Comparison of ENCODE assay signal across 11 cellular contexts in the genomic region with DNA sequence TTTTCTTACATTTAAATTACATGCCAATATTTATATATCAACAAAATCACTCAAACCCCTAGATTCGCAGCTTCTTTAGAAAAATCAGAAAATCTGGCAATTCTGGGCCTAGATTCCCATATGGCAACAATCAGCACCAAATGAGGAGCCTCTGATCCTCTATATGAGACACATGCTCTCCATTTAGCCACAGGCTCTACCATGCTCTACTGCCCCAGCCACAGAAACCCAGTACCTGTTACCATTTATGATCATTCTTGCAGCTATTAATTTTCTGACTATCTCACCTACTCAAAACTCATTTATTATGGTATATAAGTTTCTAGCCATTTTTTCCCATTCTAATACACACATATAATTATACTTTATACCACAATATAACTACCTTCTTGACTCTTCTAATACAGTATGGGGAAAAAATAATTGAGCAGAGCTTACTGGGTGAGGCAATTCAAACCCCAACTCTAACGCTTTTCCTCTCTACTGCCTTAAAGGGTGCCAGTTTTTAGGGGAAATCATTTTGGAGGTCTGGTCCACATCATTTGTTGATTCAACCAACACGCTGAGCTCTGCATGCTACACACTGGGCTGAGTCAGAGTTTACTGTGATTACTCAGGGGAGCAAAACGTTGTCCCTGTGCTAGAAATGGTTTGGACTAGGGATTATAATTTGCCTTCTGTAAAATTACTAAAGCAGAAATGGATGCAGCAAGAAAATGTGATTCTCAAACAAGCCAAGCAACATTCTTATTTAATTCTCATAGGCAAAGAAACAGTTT. TPM values are rescaled to one million over a fixed set of nuclear protein-coding genes. Genes with fewer than 3 reads are reported as not detected.
DNase-seq lines count a peak whose midpoint lies in the region; ATAC-seq and TF ChIP-seq lines count a peak whose summit lies in the region.
"Had no signal": no experiment of that assay in that cellular context is flagged by ENCODE, and none has a peak within 500 bp of the region (broad histone marks: within the 10 kb centered on the region; RNA-seq: fewer than 3 reads in every experiment).

No MANE protein-coding gene starts in this region.

- WGBS in GM23248 (ENCODE audit: low coverage in 1 of 2, low lambda C conversion rate in 2 of 2, missing lambda C conversion rate in 2 of 2), 2 experiments, result 13 to 15% methylated on average over 4 of the region's 4 CpGs

- POLR2A ChIA-PET in CD4-positive, alpha-beta memory T cell (lab: Charles Lee; ENCODE audit: partially characterized antibody), result no interaction called here

- peaks cover 57% of the 10 kb centered on the region for H3K4me1 ChIP-seq in GM23248 (ENCODE audit: insufficient read depth)
- peaks cover 56% of the 10 kb centered on the region for H3K4me1 ChIP-seq in adipocyte (ENCODE audit: control insufficient read depth, insufficient read depth, low read length)
- H3K4me1 ChIP-seq in right atrium auricular region, result peaks cover 0 to 86% of the 10 kb centered on the region in 2 donors
- peaks cover 49 to 82% of the 10 kb centered on the region in 2 donors for H3K4me1 ChIP-seq in thoracic aorta (ENCODE audit: control insufficient read depth in 1 of 2, low read depth in 2 of 2)
- H3K4me1 ChIP-seq in CD4-positive, alpha-beta memory T cell (ENCODE audit: insufficient read depth, low read length), result no peaks in the 10 kb centered on the region

- H3K9me3 ChIP-seq in GM23248 (ENCODE audit: low read depth) (no peaks in the 10 kb centered on the region), adipocyte (ENCODE audit: control insufficient read depth, low read length) (no peaks in the 10 kb centered on the region), right atrium auricular region (no peaks in the 10 kb centered on the region), thoracic aorta (no peaks in the 10 kb centered on the region)
- no peaks in the 10 kb centered on the region for H3K9me3 ChIP-seq in CD4-positive, alpha-beta memory T cell (ENCODE audit: control insufficient read depth in 1 of 2, low read length in 2 of 2)

- H3K9me2 ChIP-seq in GM23248 (ENCODE audit: insufficient read depth), result no peaks in the 10 kb centered on the region

- H3K27me3 ChIP-seq in GM23248 (replicated peaks; ENCODE audit: insufficient read depth) (no peaks in the 10 kb centered on the region), adipocyte (replicated peaks; ENCODE audit: control insufficient read depth, insufficient read depth, low read length) (no peaks in the 10 kb centered on the region), right atrium auricular region (no peaks in the 10 kb centered on the region), thoracic aorta (replicated peaks; ENCODE audit: insufficient read depth) (no peaks in the 10 kb centered on the region)
- no peaks in the 10 kb centered on the region for H3K27me3 ChIP-seq in CD4-positive, alpha-beta memory T cell (ENCODE audit: insufficient read depth, low read length)

- no peaks in the 10 kb centered on the region for H3K36me3 Mint-ChIP-seq in CD4-positive, alpha-beta memory T cell

- H3K36me3 ChIP-seq in GM23248 (ENCODE audit: low read depth), result no peaks in the 10 kb centered on the region
- no peaks in the 10 kb centered on the region for H3K36me3 ChIP-seq in adipocyte (ENCODE audit: control insufficient read depth, insufficient read depth, low read length, severe bottlenecking)
- H3K36me3 ChIP-seq in right atrium auricular region, result no peaks in the 10 kb centered on the region
- no peaks in the 10 kb centered on the region for H3K36me3 ChIP-seq in thoracic aorta
- H3K36me3 ChIP-seq in CD4-positive, alpha-beta memory T cell (ENCODE audit: insufficient read depth, low read length), result no peaks in the 10 kb centered on the region

- no peak overlapping the region for H3K27ac Mint-ChIP-seq in CD4-positive, alpha-beta memory T cell

- peak overlapping the region; percentile 42 for H3K4me2 ChIP-seq in GM23248 (ENCODE audit: unreplicated experiment)

- peaks cover 45% of the 10 kb centered on the region for H3F3A ChIP-seq in GM23248 (ENCODE audit: insufficient read depth)

- peaks cover 100% of the 10 kb centered on the region for H3K79me2 ChIP-seq in GM23248 (ENCODE audit: insufficient read depth)

- H3K4me3 ChIP-seq in GM23248, result no peak overlapping the region
- no peak overlapping the region for H3K4me3 ChIP-seq in adipocyte (ENCODE audit: low read length)
- H3K4me3 ChIP-seq in right atrium auricular region, result no peak overlapping the region
- H3K4me3 ChIP-seq in thoracic aorta, result no peak overlapping the region
- no peak overlapping the region for H3K4me3 ChIP-seq in CD4-positive, alpha-beta memory T cell (ENCODE audit: low read length in 2 of 2)

- H4K20me1 ChIP-seq in GM23248 (ENCODE audit: insufficient read depth), result no peaks in the 10 kb centered on the region

- no peaks in the 10 kb centered on the region for H3K4me1 Mint-ChIP-seq in CD4-positive, alpha-beta memory T cell

- peak; percentile 73 for ATAC-seq in thoracic aorta (ENCODE audit: insufficient number of reproducible peaks, low FRiP score, low read depth)
- no peak for ATAC-seq in GM18517 (IDR thresholded peaks at IDR 0.05; ENCODE audit: unreplicated experiment)

- peaks cover 0 to 4% (median 0%) of the 10 kb centered on the region in 8 donors for H3K9me3 Mint-ChIP-seq in CD4-positive, alpha-beta memory T cell

- peaks cover 6 to 10% of the 10 kb centered on the region in 2 donors for H3K27me3 Mint-ChIP-seq in CD4-positive, alpha-beta memory T cell

- intact Hi-C loops in CD4-positive, alpha-beta memory T cell (cut with micrococcal nuclease), result no loop called here

- H3K27ac ChIP-seq in GM23248, result peak overlapping the region; percentile 63
- H3K27ac ChIP-seq in right atrium auricular region, result peak overlapping the region; percentile 87
- peak overlapping the region; percentile 62 to 84 for H3K27ac ChIP-seq in thoracic aorta
- no peak overlapping the region for H3K27ac ChIP-seq in CD4-positive, alpha-beta memory T cell (ENCODE audit: low read depth, low read length)

- DNase-seq in GM23248 (peak; percentile 93), adipocyte (ENCODE audit: low read depth) (peak; percentile 62), right atrium auricular region (ENCODE audit: low spot score) (no peak), thoracic aorta (ENCODE audit: low spot score) (no peak), NOMO-1 treated with DMSO at 0.1 percent for 48 hours (lab: John Stamatoyannopoulos, UW; ENCODE audit: unreplicated experiment) (no peak), NCI-H2196 (lab: John Stamatoyannopoulos, UW; ENCODE audit: unreplicated experiment) (no peak)
- DNase-seq in CD4-positive, alpha-beta memory T cell, result no peak
- DNase-seq: cortex of kidney, NCI-H774 had no signal

- TF ChIP-seq CTCF in right atrium auricular region (IDR thresholded peaks at IDR 0.05) (no peak), thoracic aorta (IDR thresholded peaks at IDR 0.05) (no peak)

- peak overlapping the region; percentile 9; the same call in 1 of the 2 replicates for H3K9ac ChIP-seq in GM23248
- no peak overlapping the region for H3K9ac ChIP-seq in adipocyte (ENCODE audit: low read length)

- CTCF ChIA-PET in CD4-positive, alpha-beta memory T cell (lab: Charles Lee; ENCODE audit: partially characterized antibody), result interaction anchor here (0.9 kb wide), 1 partner anchor 10 kb away, joined by 3 read pairs; no protein-coding TSS in a partner anchor

- in situ Hi-C loops in GM23248 (cut with MboI), result no loop called here

- H3K4me3 Mint-ChIP-seq in CD4-positive, alpha-beta memory T cell, result no peak overlapping the region

- H2AFZ ChIP-seq in GM23248, result no peak overlapping the region

RNA-seq across cellular contexts. Expression of gene PDLIM1, which starts 11.6 kb away (rescaled TPM):
- total RNA-seq in GM23248 (2014; rRNA removed; shearing (Covaris generic)), result 16.3 and 32.0 TPM in 2 replicates
- polyA plus RNA-seq in GM23248 (2016; fragmentation: Nextera tagmentation; extraction: Ambion mirVana), result 143 and 147 TPM in 2 replicates
- total RNA-seq in right atrium auricular region (100 to 1,000 TPM; 126 to 130 TPM), thoracic aorta (100 to 1,000 TPM; 109 to 140 TPM)
- total RNA-seq in CD4-positive, alpha-beta memory T cell, result 1 to 10 TPM in 1 of 2 experiments, under 1 TPM in 1; 0.90 to 1.5 TPM
- 1 to 10 TPM; 1.3 to 7.3 TPM for polyA plus RNA-seq in CD4-positive, alpha-beta memory T cell
- total RNA-seq: G401 had no signal

Comparison
In these comparisons a context has a peak if more than half of its experiments do, and no peak if none do; other contexts are left out.
1. DNase-seq: peak in GM23248 (single experiment) and adipocyte (single experiment); none in right atrium auricular region (single experiment), thoracic aorta (single experiment), CD4-positive, alpha-beta memory T cell (0 of 5), NOMO-1 treated with DMSO at 0.1 percent for 48 hours (single experiment) and NCI-H2196 (single experiment).